In the genomic region with DNA sequence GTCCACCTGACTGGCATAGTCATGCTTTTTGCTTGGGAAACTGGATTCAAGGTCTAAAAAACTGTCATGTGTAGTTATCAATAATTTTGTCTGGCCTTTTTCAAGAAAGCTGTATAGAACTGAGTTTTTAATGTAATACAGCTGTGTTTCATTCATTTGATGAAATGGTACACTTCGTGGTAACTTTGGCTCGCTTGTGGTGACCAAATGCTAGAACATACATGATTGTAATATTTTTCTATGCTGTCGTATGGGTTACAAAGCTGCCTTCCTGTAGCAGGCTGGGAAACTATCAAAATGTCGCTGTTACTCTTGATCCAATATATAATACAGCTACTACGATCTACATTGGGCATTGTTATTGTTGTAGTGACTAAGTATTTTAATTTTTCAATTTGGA, we compare ENCODE assay signal across 15 cellular contexts. TPM values are rescaled to one million over a fixed set of nuclear protein-coding genes. Genes with fewer than 3 reads are reported as not detected.
DNase-seq lines count a peak whose midpoint lies in the region; ATAC-seq and TF ChIP-seq lines count a peak whose summit lies in the region.
"Had no signal": no experiment of that assay in that cellular context is flagged by ENCODE, and none has a peak within 500 bp of the region (broad histone marks: within the 10 kb centered on the region; RNA-seq: fewer than 3 reads in every experiment).

No MANE protein-coding gene starts in this region.

- H2AFZ ChIP-seq in GM23338: no peak overlapping the region
- no peak overlapping the region for H2AFZ ChIP-seq in neural cell (ENCODE audit: low read depth, low read length)

- H3K36me3 Mint-ChIP-seq in activated CD4-positive, alpha-beta memory T cell treated with anti-CD3 and anti-CD28 coated beads, Interleukin-2, amount 10 ng/mL, durations not matched to agents 7 days and 5 days (ENCODE audit: low read depth): peaks cover 21% of the 10 kb centered on the region
- H3K36me3 Mint-ChIP-seq in activated CD4-positive, alpha-beta memory T cell treated with anti-CD3 and anti-CD28 coated beads for 36 hours: peaks cover 23% of the 10 kb centered on the region
- peaks cover 19% of the 10 kb centered on the region for H3K36me3 Mint-ChIP-seq in GM23338 (ENCODE audit: low read depth)
- peaks cover 5% of the 10 kb centered on the region for H3K36me3 Mint-ChIP-seq in chondrocyte (ENCODE audit: low read depth)

- peaks cover 8% of the 10 kb centered on the region; the same call in 1 of the 2 replicates for H3K36me3 ChIP-seq in GM23338 (ENCODE audit: insufficient read depth)
- H3K36me3 ChIP-seq in neural cell (ENCODE audit: insufficient read depth, low read length): no peaks in the 10 kb centered on the region
- H3K36me3 ChIP-seq: colonic mucosa had no signal

- H3K27me3 ChIP-seq in GM23338 (ENCODE audit: insufficient read depth): no peaks in the 10 kb centered on the region
- no peaks in the 10 kb centered on the region for H3K27me3 ChIP-seq in neural cell (ENCODE audit: insufficient read depth, low read depth, low read length)
- no peaks in the 10 kb centered on the region for H3K27me3 ChIP-seq in dorsolateral prefrontal cortex
- H3K27me3 ChIP-seq: colonic mucosa, thyroid gland had no signal

- no peaks in the 10 kb centered on the region for H3K9me2 ChIP-seq in GM23338 (ENCODE audit: insufficient read depth)
- H3K9me2 ChIP-seq in neural cell (ENCODE audit: insufficient read depth, low read length): no peaks in the 10 kb centered on the region

- TF ChIP-seq RAD21 in neural cell (conservative IDR thresholded peaks at IDR 0.05): no peak

- H3K4me3 Mint-ChIP-seq in activated CD4-positive, alpha-beta memory T cell treated with anti-CD3 and anti-CD28 coated beads, Interleukin-2, amount 10 ng/mL, durations not matched to agents 7 days and 5 days: peak overlapping the region; percentile 3
- H3K4me3 Mint-ChIP-seq in activated CD4-positive, alpha-beta memory T cell treated with anti-CD3 and anti-CD28 coated beads for 36 hours: no peak overlapping the region
- H3K4me3 Mint-ChIP-seq in GM23338: peak overlapping the region; percentile 89; the same call in 2 of the 3 replicates
- H3K4me3 Mint-ChIP-seq in chondrocyte (ENCODE audit: unreplicated experiment): no peak overlapping the region

- CTCF ChIA-PET in activated CD4-positive, alpha-beta memory T cell treated with anti-CD3 and anti-CD28 coated beads, Interleukin-2, amount 10 ng/mL, durations not matched to agents 7 days and 5 days (lab: Charles Lee): interaction anchor here (0.7 to 4.9 kb wide), 10 partner anchors 8 to 105 kb away, joined by 3 to 41 read pairs (median 4); partner anchors contain the start of genes TCEANC2, TMEM59 and YIPF1
- CTCF ChIA-PET in activated CD4-positive, alpha-beta memory T cell treated with anti-CD3 and anti-CD28 coated beads for 36 hours (lab: Charles Lee): interaction anchor here (0.6 to 9.2 kb wide), 11 partner anchors 8 to 505 kb away, joined by 3 to 91 read pairs (median 4); partner anchors contain the start of genes NDC1 and YIPF1

- no peak overlapping the region for H3K9ac ChIP-seq in neural cell (ENCODE audit: low read length)

- peaks cover 47% of the 10 kb centered on the region for H3K4me1 ChIP-seq in GM23338 (ENCODE audit: insufficient read depth)

- no peak overlapping the region for H3K27ac ChIP-seq in GM23338 (ENCODE audit: low read depth)
- H3K27ac ChIP-seq in neural cell (ENCODE audit: low read length): no peak overlapping the region
- peak overlapping the region in 17 of 59 donors; percentile 1 to 94 (median 55) for H3K27ac ChIP-seq in dorsolateral prefrontal cortex
- H3K27ac ChIP-seq: colonic mucosa, thyroid gland had no signal

- H3K4me1 Mint-ChIP-seq in activated CD4-positive, alpha-beta memory T cell treated with anti-CD3 and anti-CD28 coated beads, Interleukin-2, amount 10 ng/mL, durations not matched to agents 7 days and 5 days: peaks cover 40% of the 10 kb centered on the region
- H3K4me1 Mint-ChIP-seq in activated CD4-positive, alpha-beta memory T cell treated with anti-CD3 and anti-CD28 coated beads for 36 hours (ENCODE audit: low read depth): peaks cover 37% of the 10 kb centered on the region
- H3K4me1 Mint-ChIP-seq in GM23338: peaks cover 58% of the 10 kb centered on the region
- peaks cover 52% of the 10 kb centered on the region for H3K4me1 Mint-ChIP-seq in chondrocyte (ENCODE audit: low read depth)

- peaks cover 61% of the 10 kb centered on the region for H3K79me2 ChIP-seq in GM23338 (replicated peaks; ENCODE audit: insufficient read depth)
- H3K79me2 ChIP-seq in neural cell (replicated peaks; ENCODE audit: insufficient read depth, low read length): peaks cover 21% of the 10 kb centered on the region

- peaks cover 12% of the 10 kb centered on the region for H4K20me1 ChIP-seq in GM23338 (replicated peaks; ENCODE audit: insufficient read depth)
- no peaks in the 10 kb centered on the region for H4K20me1 ChIP-seq in neural cell (ENCODE audit: insufficient read depth)

- peak overlapping the region; percentile 91 for H3K4me2 ChIP-seq in GM23338
- no peak overlapping the region for H3K4me2 ChIP-seq in neural cell (ENCODE audit: low read length)

- no peaks in the 10 kb centered on the region for H3K9me3 Mint-ChIP-seq in activated CD4-positive, alpha-beta memory T cell treated with anti-CD3 and anti-CD28 coated beads, Interleukin-2, amount 10 ng/mL, durations not matched to agents 7 days and 5 days
- H3K9me3 Mint-ChIP-seq in activated CD4-positive, alpha-beta memory T cell treated with anti-CD3 and anti-CD28 coated beads for 36 hours: no peaks in the 10 kb centered on the region
- H3K9me3 Mint-ChIP-seq in GM23338: no peaks in the 10 kb centered on the region
- no peaks in the 10 kb centered on the region for H3K9me3 Mint-ChIP-seq in chondrocyte (ENCODE audit: low read depth)

- no peaks in the 10 kb centered on the region for H3K27me3 Mint-ChIP-seq in activated CD4-positive, alpha-beta memory T cell treated with anti-CD3 and anti-CD28 coated beads, Interleukin-2, amount 10 ng/mL, durations not matched to agents 7 days and 5 days
- no peaks in the 10 kb centered on the region for H3K27me3 Mint-ChIP-seq in activated CD4-positive, alpha-beta memory T cell treated with anti-CD3 and anti-CD28 coated beads for 36 hours
- H3K27me3 Mint-ChIP-seq in GM23338 (ENCODE audit: insufficient read depth, low read depth, poor library complexity): peaks cover 3% of the 10 kb centered on the region
- H3K27me3 Mint-ChIP-seq in chondrocyte (ENCODE audit: low read depth): no peaks in the 10 kb centered on the region

- H3K27ac Mint-ChIP-seq in activated CD4-positive, alpha-beta memory T cell treated with anti-CD3 and anti-CD28 coated beads, Interleukin-2, amount 10 ng/mL, durations not matched to agents 7 days and 5 days: no peak overlapping the region
- H3K27ac Mint-ChIP-seq in activated CD4-positive, alpha-beta memory T cell treated with anti-CD3 and anti-CD28 coated beads for 36 hours: no peak overlapping the region
- H3K27ac Mint-ChIP-seq in GM23338: no peak overlapping the region
- H3K27ac Mint-ChIP-seq in chondrocyte (ENCODE audit: unreplicated experiment): peak overlapping the region; percentile 57

- no peak for ATAC-seq in GM23338
- ATAC-seq: left colon had no signal

- DNase-seq in activated CD4-positive, alpha-beta memory T cell treated with anti-CD3 and anti-CD28 coated beads, Interleukin-2, amount 10 ng/mL, durations not matched to agents 7 days and 5 days: no peak
- DNase-seq in activated CD4-positive, alpha-beta memory T cell treated with anti-CD3 and anti-CD28 coated beads for 36 hours: no peak
- DNase-seq in GM23338 (ENCODE audit: low spot score) (no peak), chondrocyte (ENCODE audit: low spot score) (no peak), head of caudate nucleus (no peak), dorsolateral prefrontal cortex (no peak), LoVo (ENCODE audit: low spot score) (no peak)
- DNase-seq: activated CD4-positive, CD25-positive, alpha-beta regulatory T cell; stimulated activated CD4-positive, alpha-beta T cell treated with anti-CD3 and anti-CD28 coated beads, Interleukin-2, amount 100 ng/mL, for 24 hours had no signal

- POLR2A ChIA-PET in activated CD4-positive, alpha-beta memory T cell treated with anti-CD3 and anti-CD28 coated beads, Interleukin-2, amount 10 ng/mL, durations not matched to agents 7 days and 5 days (lab: Charles Lee): interaction anchor here (1.1 to 5.7 kb wide), 5 partner anchors 11 to 105 kb away, joined by 3 to 51 read pairs (median 6); partner anchors contain the start of genes TCEANC2, TMEM59 and YIPF1
- POLR2A ChIA-PET in activated CD4-positive, alpha-beta memory T cell treated with anti-CD3 and anti-CD28 coated beads for 36 hours (lab: Charles Lee): interaction anchor here (0.5 to 0.6 kb wide), 2 partner anchors 851 to 1074 kb away, joined by 3 to 4 read pairs; no protein-coding TSS in a partner anchor

- intact Hi-C loops in activated CD4-positive, alpha-beta memory T cell treated with anti-CD3 and anti-CD28 coated beads for 36 hours (cut with micrococcal nuclease): loop anchor here (1.0 to 5.0 kb wide), 3 partner anchors 87 to 621 kb away; partner anchors contain the start of genes LRP8 and SSBP3
- intact Hi-C loops in head of caudate nucleus (cut with DNase I) (loop anchor here (5.0 to 10.0 kb wide), 3 partner anchors 56 to 111 kb away; partner anchors contain the start of genes DIO1, NDC1, TCEANC2 and TMEM59), dorsolateral prefrontal cortex (cut with DNase I) (loop anchor here (5.0 kb wide), 6 partner anchors 61 to 819 kb away; partner anchors contain the start of genes NDC1 (in 1 of the 2), TCEANC2 (in 1 of the 2), TMEM59 (in 1 of the 2) and YIPF1 (in 1 of the 2))

- H3K4me3 ChIP-seq in GM23338 (no peak overlapping the region), neural cell (ENCODE audit: low read length) (peak overlapping the region; percentile 93), dorsolateral prefrontal cortex (peak overlapping the region in 5 of 59 donors; percentile 1 to 95 (median 87))
- H3K4me3 ChIP-seq: colonic mucosa, thyroid gland had no signal

- H3F3A ChIP-seq in GM23338 (replicated peaks; ENCODE audit: low read depth) (no peaks in the 10 kb centered on the region), neural cell (ENCODE audit: insufficient read depth, low read length, poor library complexity, severe bottlenecking) (no peaks in the 10 kb centered on the region)

- no peak for TF ChIP-seq EP300 in neural cell (conservative IDR thresholded peaks at IDR 0.05; ENCODE audit: poor library complexity, severe bottlenecking)

- TF ChIP-seq CTCF in GM23338 (conservative IDR thresholded peaks at IDR 0.05; ENCODE audit: low read depth in 2 of 2) (no peak), chondrocyte (IDR thresholded peaks at IDR 0.05) (no peak), neural cell (IDR thresholded peaks at IDR 0.05; ENCODE audit: poor library complexity, severe bottlenecking) (no peak), dorsolateral prefrontal cortex (IDR thresholded peaks at IDR 0.05 in 54 of 56, conservative IDR thresholded peaks at IDR 0.05 in 2 of 56; ENCODE audit: low read depth in 1 of 56, partially characterized antibody in 56 of 56) (no peak)

- no peaks in the 10 kb centered on the region for H3K9me3 ChIP-seq in neural cell (ENCODE audit: low read length)
- H3K9me3 ChIP-seq: colonic mucosa, thyroid gland had no signal

RNA-seq across cellular contexts. Expression of gene LRRC42, which starts 2.1 kb away (rescaled TPM):
- 10 to 100 TPM; 19.9 to 20.8 TPM for total RNA-seq in activated CD4-positive, alpha-beta memory T cell treated with anti-CD3 and anti-CD28 coated beads, Interleukin-2, amount 10 ng/mL, durations not matched to agents 7 days and 5 days
- 10 to 100 TPM; 26.9 to 28.4 TPM for total RNA-seq in activated CD4-positive, alpha-beta memory T cell treated with anti-CD3 and anti-CD28 coated beads for 36 hours
- total RNA-seq in GM23338 (2014; rRNA removed; shearing (Covaris generic)): 39.6 and 48.1 TPM in 2 replicates
- polyA plus RNA-seq in GM23338 (2016; fragmentation: Nextera tagmentation; extraction: Ambion mirVana) (22.4 and 25.9 TPM in 2 replicates), neural cell (23.9 and 24.8 TPM in 2 replicates)
- total RNA-seq in chondrocyte (32.0 to 42.2 TPM (median 37.6 TPM) in 3 replicates), dorsolateral prefrontal cortex (10 to 100 TPM in 109 of 120 experiments, 1 to 10 TPM in 11; 8.7 to 16.5 (median 12.4) TPM)
- polyA minus RNA-seq in neural cell: 32.6 and 32.9 TPM in 2 replicates

RNA-seq across cellular contexts. Expression of gene IFT25, which starts 2.8 kb away (rescaled TPM):
- 10 to 100 TPM; 60.2 to 63.2 TPM for total RNA-seq in activated CD4-positive, alpha-beta memory T cell treated with anti-CD3 and anti-CD28 coated beads, Interleukin-2, amount 10 ng/mL, durations not matched to agents 7 days and 5 days
- total RNA-seq in activated CD4-positive, alpha-beta memory T cell treated with anti-CD3 and anti-CD28 coated beads for 36 hours: 10 to 100 TPM; 52.5 to 60.3 TPM
- 27.2 and 28.2 TPM in 2 replicates for total RNA-seq in GM23338 (2014; rRNA removed; shearing (Covaris generic))
- 97.1 and 109 TPM in 2 replicates for polyA plus RNA-seq in GM23338 (2016; fragmentation: Nextera tagmentation; extraction: Ambion mirVana)
- total RNA-seq in chondrocyte: 20.4 to 33.7 TPM (median 20.6 TPM) in 3 replicates
- 92.4 and 106 TPM in 2 replicates for polyA plus RNA-seq in neural cell
- 37.5 and 40.7 TPM in 2 replicates for polyA minus RNA-seq in neural cell
- 10 to 100 TPM; 17.7 to 43.6 (median 29.5) TPM for total RNA-seq in dorsolateral prefrontal cortex

RNA-seq across cellular contexts. Expression of gene DIO1, which starts 54.3 kb away (rescaled TPM):
- total RNA-seq in activated CD4-positive, alpha-beta memory T cell treated with anti-CD3 and anti-CD28 coated beads, Interleukin-2, amount 10 ng/mL, durations not matched to agents 7 days and 5 days: not detected
- not detected for total RNA-seq in activated CD4-positive, alpha-beta memory T cell treated with anti-CD3 and anti-CD28 coated beads for 36 hours
- total RNA-seq in GM23338 (2014; rRNA removed; shearing (Covaris generic)): not detected in 2 replicates
- polyA plus RNA-seq in GM23338 (2016; fragmentation: Nextera tagmentation; extraction: Ambion mirVana) (0.27 TPM in 1 of 2 replicates, not detected in the other), neural cell (not detected in 2 replicates)
- total RNA-seq in chondrocyte (not detected in 3 replicates), dorsolateral prefrontal cortex (under 1 TPM in 1 of 120 experiments, not detected in 119; 0.28 TPM)
- polyA minus RNA-seq in neural cell: not detected in 2 replicates
- total RNA-seq: NCI-H460, OCI-LY7 had no signal

RNA-seq across cellular contexts. Expression of gene YIPF1, which starts 58.7 kb away (rescaled TPM):
- 10 to 100 TPM; 17.8 to 19.7 TPM for total RNA-seq in activated CD4-positive, alpha-beta memory T cell treated with anti-CD3 and anti-CD28 coated beads, Interleukin-2, amount 10 ng/mL, durations not matched to agents 7 days and 5 days
- 10 to 100 TPM; 17.3 to 19.1 TPM for total RNA-seq in activated CD4-positive, alpha-beta memory T cell treated with anti-CD3 and anti-CD28 coated beads for 36 hours
- total RNA-seq in GM23338 (2014; rRNA removed; shearing (Covaris generic)): 24.0 and 24.8 TPM in 2 replicates
- polyA plus RNA-seq in GM23338 (2016; fragmentation: Nextera tagmentation; extraction: Ambion mirVana) (13.1 and 14.1 TPM in 2 replicates), neural cell (45.0 and 52.6 TPM in 2 replicates)
- total RNA-seq in chondrocyte (17.2 to 18.4 TPM (median 18.1 TPM) in 3 replicates), dorsolateral prefrontal cortex (10 to 100 TPM; 13.0 to 31.6 (median 23.0) TPM)
- polyA minus RNA-seq in neural cell: 30.1 and 33.8 TPM in 2 replicates

Comparison
In these comparisons a context has a peak if more than half of its experiments do, and no peak if none do; other contexts are left out.
1. H3K4me3 Mint-ChIP-seq: peak in activated CD4-positive, alpha-beta memory T cell treated with anti-CD3 and anti-CD28 coated beads, Interleukin-2, amount 10 ng/mL, durations not matched to agents 7 days and 5 days (single experiment) and GM23338 (single experiment); none in activated CD4-positive, alpha-beta memory T cell treated with anti-CD3 and anti-CD28 coated beads for 36 hours (single experiment) and chondrocyte (single experiment).